In genomic region chr14:69004731-69005431, GRCh38 we compare ENCODE assay signal across 14 cellular contexts. TPM values are rescaled to one million over a fixed set of nuclear protein-coding genes. Genes with fewer than 3 reads are reported as not detected.
DNase-seq lines count a peak whose midpoint lies in the region; ATAC-seq, FAIRE-seq and TF ChIP-seq lines count a peak whose summit lies in the region.
"Had no signal": no experiment of that assay in that cellular context is flagged by ENCODE, and none has a peak within 500 bp of the region (broad histone marks: within the 10 kb centered on the region; RNA-seq: fewer than 3 reads in every experiment).

No MANE protein-coding gene starts in this region.

- H3K9me3 ChIP-seq in HUES6 (ENCODE audit: control insufficient read depth, insufficient read depth, low read depth, low read length) (no peaks in the 10 kb centered on the region), astrocyte (ENCODE audit: insufficient read depth, low read depth, low read length) (no peaks in the 10 kb centered on the region), keratinocyte (ENCODE audit: control insufficient read depth, low read depth, low read length) (no peaks in the 10 kb centered on the region), skeletal muscle satellite cell (replicated peaks; ENCODE audit: low read length) (no peaks in the 10 kb centered on the region)

- no peaks in the 10 kb centered on the region for H3K9me1 ChIP-seq in keratinocyte (ENCODE audit: control insufficient read depth, extremely low read depth, insufficient read depth, low read length)

- H4K20me1 ChIP-seq in astrocyte (ENCODE audit: insufficient read depth, low read length) (no peaks in the 10 kb centered on the region), keratinocyte (ENCODE audit: control insufficient read depth, extremely low read depth, insufficient read depth, low read length) (no peaks in the 10 kb centered on the region)

- no peak for TF ChIP-seq CTCF in astrocyte (IDR thresholded peaks at IDR 0.05; ENCODE audit: insufficient read depth, low read depth, low read length)
- no peak for TF ChIP-seq CTCF in keratinocyte (optimal IDR thresholded peaks at IDR 0.05 in 1 of 3, IDR thresholded peaks at IDR 0.05 in 1 of 3, conservative IDR thresholded peaks at IDR 0.05 in 1 of 3; ENCODE audit: extremely low read depth in 1 of 3, insufficient read depth in 2 of 3, low read length in 3 of 3)

- H3K4me2 ChIP-seq in astrocyte (ENCODE audit: low read length) (peak overlapping the region; percentile 73), keratinocyte (ENCODE audit: control insufficient read depth, extremely low read depth, insufficient read depth, low read depth, low read length) (peak overlapping the region; percentile 71), skeletal muscle satellite cell (ENCODE audit: low read length) (peak overlapping the region; percentile 43)

- H3K79me2 ChIP-seq in astrocyte (ENCODE audit: insufficient read depth, low read length), result no peaks in the 10 kb centered on the region
- H3K79me2 ChIP-seq in keratinocyte (ENCODE audit: control insufficient read depth, insufficient read depth, low read length), result no peaks in the 10 kb centered on the region

- H3K4me3 ChIP-seq in HUES6 (ENCODE audit: low read depth, low read length), result no peak overlapping the region
- peak overlapping the region; percentile 9 for H3K4me3 ChIP-seq in astrocyte (ENCODE audit: insufficient read depth, low read depth, low read length)
- H3K4me3 ChIP-seq in keratinocyte (ENCODE audit: control insufficient read depth in 2 of 3, extremely low read depth in 1 of 3, insufficient read depth in 2 of 3, low read depth in 1 of 3, low read length in 3 of 3), result no peak overlapping the region
- no peak overlapping the region for H3K4me3 ChIP-seq in skeletal muscle satellite cell (ENCODE audit: low read length)

- peak overlapping the region; percentile 99 for H3K27ac Mint-ChIP-seq in astrocyte (ENCODE audit: unreplicated experiment)
- H3K27ac Mint-ChIP-seq in activated naive CD8-positive, alpha-beta T cell treated with anti-CD3 and anti-CD28 coated beads for 36 hours, result no peak overlapping the region
- H3K27ac Mint-ChIP-seq: T-cell had no signal

- H3K27me3 ChIP-seq in HUES6 (ENCODE audit: control insufficient read depth, insufficient read depth, low read length), result no peaks in the 10 kb centered on the region
- H3K27me3 ChIP-seq in astrocyte (ENCODE audit: insufficient read depth, low read length), result no peaks in the 10 kb centered on the region
- H3K27me3 ChIP-seq in keratinocyte (ENCODE audit: control insufficient read depth, extremely low read depth, insufficient read depth, low read length), result peaks cover 5% of the 10 kb centered on the region
- no peaks in the 10 kb centered on the region for H3K27me3 ChIP-seq in skeletal muscle satellite cell (ENCODE audit: control insufficient read depth, insufficient read depth, low read length)

- peaks cover 32% of the 10 kb centered on the region for H3K4me1 Mint-ChIP-seq in astrocyte (ENCODE audit: low read depth, unreplicated experiment)
- peaks cover 2% of the 10 kb centered on the region for H3K4me1 Mint-ChIP-seq in activated naive CD8-positive, alpha-beta T cell treated with anti-CD3 and anti-CD28 coated beads for 36 hours

- no peaks in the 10 kb centered on the region for H3K27me3 Mint-ChIP-seq in astrocyte (ENCODE audit: low read depth, unreplicated experiment)
- no peaks in the 10 kb centered on the region for H3K27me3 Mint-ChIP-seq in activated naive CD8-positive, alpha-beta T cell treated with anti-CD3 and anti-CD28 coated beads for 36 hours

- ATAC-seq in GM21390 (IDR thresholded peaks at IDR 0.05; ENCODE audit: unreplicated experiment), result no peak
- ATAC-seq: naive thymus-derived CD8-positive, alpha-beta T cell; T-cell had no signal

- H3K4me1 ChIP-seq in HUES6 (ENCODE audit: control insufficient read depth, insufficient read depth, low read length), result peaks cover 19% of the 10 kb centered on the region
- H3K4me1 ChIP-seq in astrocyte (ENCODE audit: insufficient read depth, low read length), result peaks cover 22% of the 10 kb centered on the region
- peaks cover 15% of the 10 kb centered on the region for H3K4me1 ChIP-seq in keratinocyte (ENCODE audit: control insufficient read depth, extremely low read depth, insufficient read depth, low read length)
- peaks cover 17% of the 10 kb centered on the region for H3K4me1 ChIP-seq in skeletal muscle satellite cell (ENCODE audit: control insufficient read depth, insufficient read depth, low read length)

- dilution Hi-C loops in keratinocyte (cut with MboI; ENCODE audit: extremely low pct_ligation_motif_present, low sequenced_read_pairs), result no loop called here

- no peaks in the 10 kb centered on the region for H3K36me3 ChIP-seq in HUES6 (ENCODE audit: control insufficient read depth, insufficient read depth, low read length)
- no peaks in the 10 kb centered on the region for H3K36me3 ChIP-seq in astrocyte (ENCODE audit: insufficient read depth, low read length)
- no peaks in the 10 kb centered on the region for H3K36me3 ChIP-seq in keratinocyte (ENCODE audit: control insufficient read depth in 2 of 2, extremely low read depth in 1 of 2, insufficient read depth in 2 of 2, low read length in 2 of 2)
- H3K36me3 ChIP-seq in skeletal muscle satellite cell (ENCODE audit: insufficient read depth, low read length), result no peaks in the 10 kb centered on the region

- FAIRE-seq in astrocyte (lab: Jason Lieb, UNC) (peak; percentile 50), keratinocyte (lab: Jason Lieb, UNC) (no peak)
- FAIRE-seq: small intestine had no signal

- H2AFZ ChIP-seq in astrocyte (ENCODE audit: low read depth, low read length) (peak overlapping the region; percentile 52), keratinocyte (ENCODE audit: control insufficient read depth, low read length) (no peak overlapping the region)

- peaks cover 5% of the 10 kb centered on the region for H3K9me3 Mint-ChIP-seq in astrocyte (ENCODE audit: unreplicated experiment)
- H3K9me3 Mint-ChIP-seq in activated naive CD8-positive, alpha-beta T cell treated with anti-CD3 and anti-CD28 coated beads for 36 hours, result no peaks in the 10 kb centered on the region
- H3K9me3 Mint-ChIP-seq: CD4-positive, alpha-beta memory T cell; naive thymus-derived CD8-positive, alpha-beta T cell; T-cell had no signal

- H3K4me3 Mint-ChIP-seq in astrocyte (ENCODE audit: unreplicated experiment), result peak overlapping the region; percentile 62
- H3K4me3 Mint-ChIP-seq in activated naive CD8-positive, alpha-beta T cell treated with anti-CD3 and anti-CD28 coated beads for 36 hours, result no peak overlapping the region
- H3K4me3 Mint-ChIP-seq: CD4-positive, alpha-beta memory T cell; naive thymus-derived CD8-positive, alpha-beta T cell; T-cell had no signal

- H3K27ac ChIP-seq in HUES6 (ENCODE audit: low read depth, low read length) (no peak overlapping the region), astrocyte (ENCODE audit: low read depth, low read length) (peak overlapping the region; percentile 58), keratinocyte (ENCODE audit: control insufficient read depth, insufficient read depth, low read length) (no peak overlapping the region)

- no peaks in the 10 kb centered on the region for H3K36me3 Mint-ChIP-seq in astrocyte (ENCODE audit: low read depth, unreplicated experiment)
- H3K36me3 Mint-ChIP-seq in activated naive CD8-positive, alpha-beta T cell treated with anti-CD3 and anti-CD28 coated beads for 36 hours, result no peaks in the 10 kb centered on the region
- H3K36me3 Mint-ChIP-seq: CD4-positive, alpha-beta memory T cell; naive thymus-derived CD8-positive, alpha-beta T cell; T-cell had no signal

- peak; percentile 56 for DNase-seq in astrocyte (ENCODE audit: low read depth)
- DNase-seq in keratinocyte (ENCODE audit: low read depth, low spot score), result no peak
- DNase-seq in activated naive CD8-positive, alpha-beta T cell treated with anti-CD3 and anti-CD28 coated beads for 36 hours, result no peak
- DNase-seq in hippocampal formation (lab: John Stamatoyannopoulos, UW), result no peak
- DNase-seq in NOMO-1 (lab: John Stamatoyannopoulos, UW; ENCODE audit: unreplicated experiment in 2 of 2), result no peak
- DNase-seq: activated CD4-positive, alpha-beta T cell treated with anti-CD3 and anti-CD28 coated beads for 1 hour; CD4-positive, alpha-beta memory T cell; glutamatergic neuron; naive thymus-derived CD8-positive, alpha-beta T cell; small intestine; T-cell had no signal

- H3K9ac ChIP-seq in HUES6 (ENCODE audit: low read length) (peak overlapping the region; percentile 32), astrocyte (ENCODE audit: low read length) (peak overlapping the region; percentile 59), keratinocyte (ENCODE audit: control insufficient read depth, extremely low read depth, insufficient read depth, low read length) (no peak overlapping the region), skeletal muscle satellite cell (ENCODE audit: low read depth, low read length) (no peak overlapping the region)

RNA-seq across cellular contexts. Expression of gene ACTN1, which starts 25.8 kb away (rescaled TPM):
- 1,163 and 1,186 TPM in 2 replicates for total RNA-seq in astrocyte
- 394 to 1,027 TPM (median 558 TPM) in 3 replicates for polyA plus RNA-seq in keratinocyte
- polyA plus RNA-seq in keratinocyte (2011; ENCODE audit: low read depth), result 195 TPM
- polyA plus RNA-seq in keratinocyte (2011; cell fraction: cytosol; rRNA removed), result 508 and 647 TPM in 2 replicates
- 807 and 940 TPM in 2 replicates for polyA plus RNA-seq in keratinocyte (2011; cell fraction: nucleus; rRNA removed)
- polyA plus RNA-seq in keratinocyte (2012; ENCODE audit: low replicate concordance), result 200 and 858 TPM in 2 replicates
- 613 to 2,215 TPM (median 836 TPM) in 3 replicates for polyA minus RNA-seq in keratinocyte
- 1,064 TPM for polyA minus RNA-seq in keratinocyte (2011; cell fraction: cytosol; rRNA and poly(A)+ RNA removed)
- 724 and 945 TPM in 2 replicates for polyA minus RNA-seq in keratinocyte (2011; cell fraction: nucleus; rRNA and poly(A)+ RNA removed)
- 110 and 141 TPM in 2 replicates for total RNA-seq in skeletal muscle satellite cell (2012; rRNA removed)
- total RNA-seq in activated naive CD8-positive, alpha-beta T cell treated with anti-CD3 and anti-CD28 coated beads for 36 hours, result 100 to 1,000 TPM; 171 to 177 TPM

Comparison
In these comparisons a context has a peak if more than half of its experiments do, and no peak if none do; other contexts are left out.
1. H3K9ac ChIP-seq: peak in HUES6 (single experiment) and astrocyte (single experiment); none in keratinocyte (single experiment) and skeletal muscle satellite cell (single experiment).
2. Peak in every context shown above with its lines, with median percentiles within 50 percentile points of each other: H3K4me2 ChIP-seq.